ENCODE assay signal across 8 cellular contexts in the genomic region with DNA sequence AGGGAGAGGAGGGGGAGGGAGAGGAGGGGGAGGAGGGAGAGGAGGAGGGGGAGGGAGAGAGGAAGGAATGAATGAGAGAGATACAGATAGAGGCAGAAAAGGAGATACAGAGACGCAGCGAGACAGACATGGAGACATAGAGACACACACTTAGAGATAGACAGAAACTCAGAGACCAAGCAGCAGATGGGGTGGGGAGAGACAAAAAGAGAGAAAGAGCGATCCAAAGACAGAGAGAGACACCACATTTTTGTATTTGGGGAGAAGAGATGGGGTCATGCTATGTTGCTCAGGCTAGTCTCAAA. TPM values are rescaled to one million over a fixed set of nuclear protein-coding genes. Genes with fewer than 3 reads are reported as not detected.
A peak's percentile ranks its signal among the peaks of the same experiment; 100 is the strongest.
DNase-seq lines count a peak whose midpoint lies in the region; ATAC-seq and TF ChIP-seq lines count a peak whose summit lies in the region.

No MANE protein-coding gene starts in this region.

- H4K91ac ChIP-seq in mesenchymal stem cell (ENCODE audit: low read length), result no peak overlapping the region

- H3K79me1 ChIP-seq in mesenchymal stem cell (replicated peaks; ENCODE audit: low read length, poor library complexity, severe bottlenecking), result no peaks in the 10 kb centered on the region

- no peak for TF ChIP-seq CTCF in SK-N-SH (IDR thresholded peaks at IDR 0.05)

- no peak for DNase-seq in activated naive CD8-positive, alpha-beta T cell treated with anti-CD3 and anti-CD28 coated beads, Interleukin-2, amount 10 ng/mL, durations not matched to agents 7 days and 5 days
- DNase-seq in mesenchymal stem cell (no peak), KG1 (lab: John Stamatoyannopoulos, UW) (no peak), SK-N-SH (no peak), NOMO-1 treated with dmso at 0.1 percent for 144 hours (lab: John Stamatoyannopoulos, UW; ENCODE audit: unreplicated experiment) (no peak)
- DNase-seq in NK-92 treated with Interleukin-12 subunit alpha and Interleukin-12 subunit beta, amount 100 ng/mL, for 24 hours (lab: John Stamatoyannopoulos, UW), result no peak

- POLR2A ChIA-PET in activated naive CD8-positive, alpha-beta T cell treated with anti-CD3 and anti-CD28 coated beads, Interleukin-2, amount 10 ng/mL, durations not matched to agents 7 days and 5 days (lab: Charles Lee), result interaction anchor here (0.6 to 2.2 kb wide), 7 partner anchors 10 to 196 kb away, joined by 3 to 16 read pairs (median 10); partner anchors contain the start of genes DBP, RPL18 and SPHK2
- POLR2A ChIA-PET in SK-N-SH (lab: Yijun Ruan, JAX), result interaction anchor here (0.6 to 1.6 kb wide), 4 partner anchors 23 to 149 kb away, joined by 3 to 7 read pairs (median 4); no protein-coding TSS in a partner anchor

- no peaks in the 10 kb centered on the region for H3K27me3 ChIP-seq in BLaER1 treated with 17β-estradiol and CSF1 and Interleukin-3, amounts not matched to agents 10 nM and 100 nM
- H3K27me3 ChIP-seq in HUES48 (ENCODE audit: control insufficient read depth, insufficient read depth, low read length), result no peaks in the 10 kb centered on the region
- no peaks in the 10 kb centered on the region for H3K27me3 ChIP-seq in mesenchymal stem cell (ENCODE audit: control insufficient read depth in 1 of 2, insufficient read depth in 1 of 2, low read length in 2 of 2)
- no peaks in the 10 kb centered on the region for H3K27me3 ChIP-seq in SK-N-SH (ENCODE audit: insufficient read depth)

- no peaks in the 10 kb centered on the region for H3K36me3 Mint-ChIP-seq in activated naive CD8-positive, alpha-beta T cell treated with anti-CD3 and anti-CD28 coated beads, Interleukin-2, amount 10 ng/mL, durations not matched to agents 7 days and 5 days

- H3K9me2 ChIP-seq in SK-N-SH, result no peaks in the 10 kb centered on the region

- H3K9me3 ChIP-seq in BLaER1 treated with 17β-estradiol and CSF1 and Interleukin-3, amounts not matched to agents 10 nM and 100 nM (replicated peaks in 1 of 11), result no peaks in the 10 kb centered on the region
- H3K9me3 ChIP-seq in HUES48 (ENCODE audit: control insufficient read depth, insufficient read depth, low read length) (no peaks in the 10 kb centered on the region), mesenchymal stem cell (ENCODE audit: control insufficient read depth, low read length) (no peaks in the 10 kb centered on the region), SK-N-SH (no peaks in the 10 kb centered on the region)

- CTCF ChIA-PET in SK-N-SH (lab: Yijun Ruan, JAX), result interaction anchor here (0.8 to 2.7 kb wide), 14 partner anchors 7 to 324 kb away, joined by 3 to 35 read pairs (median 7); partner anchors contain the start of gene HSD17B14

- H2BK12ac ChIP-seq in mesenchymal stem cell (ENCODE audit: low read length in 2 of 2), result peak overlapping the region in 1 of 2 experiments; percentile 77

- peaks cover 7% of the 10 kb centered on the region for H3F3A ChIP-seq in SK-N-SH (replicated peaks; ENCODE audit: insufficient read depth)

- H4K20me1 ChIP-seq in BLaER1 treated with 17β-estradiol and CSF1 and Interleukin-3, amounts not matched to agents 10 nM and 100 nM, result no peaks in the 10 kb centered on the region
- no peaks in the 10 kb centered on the region for H4K20me1 ChIP-seq in SK-N-SH (ENCODE audit: insufficient read depth)

- peaks cover 36% of the 10 kb centered on the region for H3K4me1 Mint-ChIP-seq in activated naive CD8-positive, alpha-beta T cell treated with anti-CD3 and anti-CD28 coated beads, Interleukin-2, amount 10 ng/mL, durations not matched to agents 7 days and 5 days

- peak overlapping the region in 1 of 2 experiments; percentile 46 for H3K18ac ChIP-seq in mesenchymal stem cell (ENCODE audit: low read depth in 1 of 2, low read length in 2 of 2)

- WGBS in mesenchymal stem cell, result 89% methylated on average over 1 of the region's 3 CpGs
- 43% methylated on average over 3 of the region's 3 CpGs for WGBS in SK-N-SH (ENCODE audit: low lambda C conversion rate)

- no peak overlapping the region for H3K23ac ChIP-seq in mesenchymal stem cell (ENCODE audit: low read length in 2 of 2)

- no peak for TF ChIP-seq EP300 in SK-N-SH (IDR thresholded peaks at IDR 0.05; ENCODE audit: borderline replicate concordance in 1 of 2, low read depth in 1 of 2, low read length in 1 of 2)

- H3K27ac Mint-ChIP-seq in activated naive CD8-positive, alpha-beta T cell treated with anti-CD3 and anti-CD28 coated beads, Interleukin-2, amount 10 ng/mL, durations not matched to agents 7 days and 5 days, result peak overlapping the region; percentile 17

- H3K27me3 Mint-ChIP-seq in activated naive CD8-positive, alpha-beta T cell treated with anti-CD3 and anti-CD28 coated beads, Interleukin-2, amount 10 ng/mL, durations not matched to agents 7 days and 5 days, result no peaks in the 10 kb centered on the region

- H3K9me3 Mint-ChIP-seq in activated naive CD8-positive, alpha-beta T cell treated with anti-CD3 and anti-CD28 coated beads, Interleukin-2, amount 10 ng/mL, durations not matched to agents 7 days and 5 days, result no peaks in the 10 kb centered on the region

- TF ChIP-seq RAD21 in SK-N-SH (IDR thresholded peaks at IDR 0.05; ENCODE audit: low read length), result no peak

- no peak for ATAC-seq in activated naive CD8-positive, alpha-beta T cell treated with anti-CD3 and anti-CD28 coated beads, Interleukin-2, amount 10 ng/mL, durations not matched to agents 7 days and 5 days (ENCODE audit: low read depth)

- H3K4me1 ChIP-seq in BLaER1 treated with 17β-estradiol and CSF1 and Interleukin-3, amounts not matched to agents 10 nM and 100 nM, result peaks cover 54 to 81% (median 76%) of the 10 kb centered on the region in 10 experiments
- H3K4me1 ChIP-seq in HUES48 (ENCODE audit: control insufficient read depth, insufficient read depth, low read length), result peaks cover 6% of the 10 kb centered on the region; the same call in 1 of the 2 replicates
- peaks cover 24% of the 10 kb centered on the region for H3K4me1 ChIP-seq in mesenchymal stem cell (ENCODE audit: control insufficient read depth, insufficient read depth, low read depth, low read length)
- peaks cover 4 to 6% of the 10 kb centered on the region in 2 experiments; a peak in 2 of 4 replicates for H3K4me1 ChIP-seq in SK-N-SH (ENCODE audit: control insufficient read depth in 1 of 2, insufficient read depth in 2 of 2, low read depth in 1 of 2, low read length in 1 of 2)

- H3K4me3 Mint-ChIP-seq in activated naive CD8-positive, alpha-beta T cell treated with anti-CD3 and anti-CD28 coated beads, Interleukin-2, amount 10 ng/mL, durations not matched to agents 7 days and 5 days, result peak overlapping the region; percentile 93

- peak overlapping the region in 1 of 10 experiments; percentile 33; a peak in 1 of 20 replicates for H3K4me3 ChIP-seq in BLaER1 treated with 17β-estradiol and CSF1 and Interleukin-3, amounts not matched to agents 10 nM and 100 nM
- H3K4me3 ChIP-seq in HUES48 (ENCODE audit: low read depth, low read length) (peak overlapping the region; percentile 16; the same call in 1 of the 2 replicates), mesenchymal stem cell (ENCODE audit: insufficient read depth in 1 of 2, low read depth in 1 of 2, low read length in 2 of 2) (no peak overlapping the region), SK-N-SH (ENCODE audit: low read depth in 2 of 2, low read length in 1 of 2) (no peak overlapping the region)

- no peak overlapping the region for H2BK120ac ChIP-seq in mesenchymal stem cell (ENCODE audit: low read depth, low read length)

- H3K79me2 ChIP-seq in SK-N-SH (ENCODE audit: insufficient read depth), result no peaks in the 10 kb centered on the region

- peak overlapping the region; percentile 62 to 88 (median 77) for H3K4me2 ChIP-seq in BLaER1 treated with 17β-estradiol and CSF1 and Interleukin-3, amounts not matched to agents 10 nM and 100 nM
- H3K4me2 ChIP-seq in mesenchymal stem cell (ENCODE audit: low read length, poor library complexity, severe bottlenecking) (no peak overlapping the region), SK-N-SH (no peak overlapping the region)

- H2BK5ac ChIP-seq in mesenchymal stem cell (ENCODE audit: low read depth, low read length, poor library complexity, severe bottlenecking), result no peak overlapping the region

- no peaks in the 10 kb centered on the region for H3K36me3 ChIP-seq in BLaER1 treated with 17β-estradiol and CSF1 and Interleukin-3, amounts not matched to agents 10 nM and 100 nM
- H3K36me3 ChIP-seq in HUES48 (ENCODE audit: control insufficient read depth, insufficient read depth, low read length), result no peaks in the 10 kb centered on the region
- no peaks in the 10 kb centered on the region for H3K36me3 ChIP-seq in mesenchymal stem cell (ENCODE audit: control insufficient read depth in 1 of 2, insufficient read depth in 2 of 2, low read depth in 1 of 2, low read length in 2 of 2)
- no peaks in the 10 kb centered on the region for H3K36me3 ChIP-seq in SK-N-SH (replicated peaks in 1 of 2; ENCODE audit: control insufficient read depth in 1 of 2, insufficient read depth in 2 of 2, low read length in 1 of 2)

- H3K27ac ChIP-seq in BLaER1 treated with 17β-estradiol and CSF1 and Interleukin-3, amounts not matched to agents 10 nM and 100 nM, result peak overlapping the region; percentile 15 to 100 (median 97); a peak in 21 of 22 replicates
- H3K27ac ChIP-seq in HUES48 (ENCODE audit: low read depth, low read length) (no peak overlapping the region), mesenchymal stem cell (ENCODE audit: low read length, poor library complexity, severe bottlenecking) (no peak overlapping the region), SK-N-SH (ENCODE audit: low read depth in 2 of 2, low read length in 1 of 2) (no peak overlapping the region)

- H2AK5ac ChIP-seq in mesenchymal stem cell (ENCODE audit: low read length, severe bottlenecking), result peak overlapping the region; percentile 68

- H2BK15ac ChIP-seq in mesenchymal stem cell (ENCODE audit: low read depth, poor library complexity, severe bottlenecking), result no peak overlapping the region

- peak overlapping the region in 10 of 11 experiments; percentile 81 to 92 (median 85); a peak in 18 of 22 replicates for H3K9ac ChIP-seq in BLaER1 treated with 17β-estradiol and CSF1 and Interleukin-3, amounts not matched to agents 10 nM and 100 nM
- H3K9ac ChIP-seq in HUES48 (ENCODE audit: low read depth, low read length), result no peak overlapping the region
- no peak overlapping the region for H3K9ac ChIP-seq in mesenchymal stem cell (ENCODE audit: low read length)
- H3K9ac ChIP-seq in SK-N-SH, result no peak overlapping the region

- H3K4ac ChIP-seq in mesenchymal stem cell (ENCODE audit: low read depth in 1 of 2, low read length in 2 of 2), result peak overlapping the region in 1 of 2 experiments; percentile 79

- H4K8ac ChIP-seq in mesenchymal stem cell (ENCODE audit: low read length), result no peak overlapping the region

- H2AFZ ChIP-seq in mesenchymal stem cell (ENCODE audit: low read depth, low read length) (no peak overlapping the region), SK-N-SH (ENCODE audit: low read depth) (no peak overlapping the region)

- H3K14ac ChIP-seq in mesenchymal stem cell (ENCODE audit: low read length in 2 of 2), result no peak overlapping the region

RNA-seq across cellular contexts. Expression of gene CA11, which starts 0.9 kb away (rescaled TPM):
- 10 to 100 TPM in 1 of 2 experiments, 1 to 10 TPM in 1; 9.7 to 10.4 TPM for total RNA-seq in activated naive CD8-positive, alpha-beta T cell treated with anti-CD3 and anti-CD28 coated beads, Interleukin-2, amount 10 ng/mL, durations not matched to agents 7 days and 5 days
- 30.0 TPM for polyA plus RNA-seq in mesenchymal stem cell (2013, experiment 1 of 2)
- polyA plus RNA-seq in mesenchymal stem cell (2013, experiment 2 of 2), result 34.4 TPM
- polyA plus RNA-seq in SK-N-SH (2012; rRNA removed), result 13.1 and 13.5 TPM in 2 replicates
- polyA plus RNA-seq in SK-N-SH (2012; cell fraction: cytosol; rRNA removed), result 12.8 and 15.5 TPM in 2 replicates
- polyA plus RNA-seq in SK-N-SH (2012; cell fraction: nucleus; rRNA removed), result 10.4 and 10.7 TPM in 2 replicates

RNA-seq across cellular contexts. Expression of gene DBP, which starts 9.7 kb away (rescaled TPM):
- 10 to 100 TPM; 34.0 to 34.8 TPM for total RNA-seq in activated naive CD8-positive, alpha-beta T cell treated with anti-CD3 and anti-CD28 coated beads, Interleukin-2, amount 10 ng/mL, durations not matched to agents 7 days and 5 days
- 4.2 TPM for polyA plus RNA-seq in mesenchymal stem cell (2013, experiment 1 of 2)
- 5.0 TPM for polyA plus RNA-seq in mesenchymal stem cell (2013, experiment 2 of 2)
- polyA plus RNA-seq in SK-N-SH (2012; rRNA removed), result 7.8 and 12.6 TPM in 2 replicates
- 7.3 and 10.3 TPM in 2 replicates for polyA plus RNA-seq in SK-N-SH (2012; cell fraction: cytosol; rRNA removed)
- 8.6 and 13.4 TPM in 2 replicates for polyA plus RNA-seq in SK-N-SH (2012; cell fraction: nucleus; rRNA removed)

RNA-seq across cellular contexts. Expression of gene NTN5, which starts 26.0 kb away (rescaled TPM):
- total RNA-seq in activated naive CD8-positive, alpha-beta T cell treated with anti-CD3 and anti-CD28 coated beads, Interleukin-2, amount 10 ng/mL, durations not matched to agents 7 days and 5 days, result 1 to 10 TPM; 1.8 to 2.3 TPM
- polyA plus RNA-seq in mesenchymal stem cell (2013, experiment 1 of 2), result 0.28 TPM
- polyA plus RNA-seq in mesenchymal stem cell (2013, experiment 2 of 2), result 0.29 TPM
- 0.57 and 0.74 TPM in 2 replicates for polyA plus RNA-seq in SK-N-SH (2012; rRNA removed)
- 0.12 and 0.37 TPM in 2 replicates for polyA plus RNA-seq in SK-N-SH (2012; cell fraction: cytosol; rRNA removed)
- polyA plus RNA-seq in SK-N-SH (2012; cell fraction: nucleus; rRNA removed), result 5.0 and 7.0 TPM in 2 replicates

RNA-seq across cellular contexts. Expression of gene SPHK2, which starts 27.6 kb away (rescaled TPM):
- total RNA-seq in activated naive CD8-positive, alpha-beta T cell treated with anti-CD3 and anti-CD28 coated beads, Interleukin-2, amount 10 ng/mL, durations not matched to agents 7 days and 5 days, result 10 to 100 TPM; 31.4 to 31.8 TPM
- 9.1 TPM for polyA plus RNA-seq in mesenchymal stem cell (2013, experiment 1 of 2)
- polyA plus RNA-seq in mesenchymal stem cell (2013, experiment 2 of 2), result 9.4 TPM
- 14.1 and 14.8 TPM in 2 replicates for polyA plus RNA-seq in SK-N-SH (2012; rRNA removed)
- polyA plus RNA-seq in SK-N-SH (2012; cell fraction: cytosol; rRNA removed), result 6.1 and 8.8 TPM in 2 replicates
- 42.4 and 44.9 TPM in 2 replicates for polyA plus RNA-seq in SK-N-SH (2012; cell fraction: nucleus; rRNA removed)

RNA-seq across cellular contexts. Expression of gene RPL18, which starts 27.9 kb away (rescaled TPM):
- total RNA-seq in activated naive CD8-positive, alpha-beta T cell treated with anti-CD3 and anti-CD28 coated beads, Interleukin-2, amount 10 ng/mL, durations not matched to agents 7 days and 5 days, result 1,000 to 10,000 TPM; 1,565 to 1,587 TPM
- 1,704 TPM for polyA plus RNA-seq in mesenchymal stem cell (2013, experiment 1 of 2)
- 1,641 TPM for polyA plus RNA-seq in mesenchymal stem cell (2013, experiment 2 of 2)
- 2,114 and 2,225 TPM in 2 replicates for polyA plus RNA-seq in SK-N-SH (2012; rRNA removed)
- polyA plus RNA-seq in SK-N-SH (2012; cell fraction: cytosol; rRNA removed), result 1,690 and 2,536 TPM in 2 replicates
- 725 and 988 TPM in 2 replicates for polyA plus RNA-seq in SK-N-SH (2012; cell fraction: nucleus; rRNA removed)

Comparison
In these comparisons a context has a peak if more than half of its experiments do, and no peak if none do; other contexts are left out.
1. H3K27ac ChIP-seq: peak in BLaER1 treated with 17β-estradiol and CSF1 and Interleukin-3, amounts not matched to agents 10 nM and 100 nM (11 of 11); none in HUES48 (single experiment), mesenchymal stem cell (single experiment) and SK-N-SH (0 of 2).
2. H3K4me2 ChIP-seq: peak in BLaER1 treated with 17β-estradiol and CSF1 and Interleukin-3, amounts not matched to agents 10 nM and 100 nM (11 of 11); none in mesenchymal stem cell (single experiment) and SK-N-SH (single experiment).
3. H3K9ac ChIP-seq: peak in BLaER1 treated with 17β-estradiol and CSF1 and Interleukin-3, amounts not matched to agents 10 nM and 100 nM (10 of 11); none in HUES48 (single experiment), mesenchymal stem cell (single experiment) and SK-N-SH (single experiment).